In the genomic region with DNA sequence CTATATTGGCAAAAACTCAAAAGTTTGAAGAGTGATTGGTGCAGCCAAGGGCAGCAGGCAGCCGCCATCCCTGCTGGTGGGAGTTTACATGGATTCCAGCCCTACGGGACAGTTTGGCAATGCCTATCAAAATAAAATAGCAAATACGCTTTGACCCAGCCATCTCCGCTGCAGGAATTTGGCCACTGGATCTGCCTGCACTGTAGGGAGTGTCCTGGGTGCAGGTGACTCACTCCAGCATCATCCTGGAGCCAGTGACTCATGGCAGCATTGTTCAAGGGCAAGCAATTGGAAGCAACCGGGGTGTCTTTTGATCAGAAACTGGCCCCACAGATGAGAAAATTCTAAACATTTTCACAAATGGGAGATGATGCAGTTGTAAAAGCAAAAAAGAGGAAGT, we compare ENCODE assay signal across 10 cellular contexts. TPM values are rescaled to one million over a fixed set of nuclear protein-coding genes. Genes with fewer than 3 reads are reported as not detected.
DNase-seq lines count a peak whose midpoint lies in the region; ATAC-seq, FAIRE-seq and TF ChIP-seq lines count a peak whose summit lies in the region.
"Had no signal": no experiment of that assay in that cellular context is flagged by ENCODE, and none has a peak within 500 bp of the region (broad histone marks: within the 10 kb centered on the region; RNA-seq: fewer than 3 reads in every experiment).

No MANE protein-coding gene starts in this region.

- H3K27ac ChIP-seq in epithelial cell of prostate (peak overlapping the region; percentile 73), pancreas (peak overlapping the region in 1 of 4 donors; percentile 19), vagina (no peak overlapping the region)
- H3K27ac ChIP-seq: tibial nerve had no signal

- 28 to 40% methylated on average over 5 of the region's 5 CpGs for WGBS in pancreas, 2 donors

- TF ChIP-seq CTCF in pancreas (IDR thresholded peaks at IDR 0.05) = no peak
- no peak for TF ChIP-seq CTCF in vagina (IDR thresholded peaks at IDR 0.05)

- H3K36me3 ChIP-seq in pancreas (no peaks in the 10 kb centered on the region), vagina (no peaks in the 10 kb centered on the region)
- H3K36me3 ChIP-seq: tibial nerve had no signal

- TF ChIP-seq POLR2A in vagina (IDR thresholded peaks at IDR 0.05) = no peak

- in situ Hi-C loops in KBM-7 (cut with MboI; ENCODE audit: low pct_unique_long_range_greater_than_20kb, low sequenced_read_pairs) = no loop called here

- no peaks in the 10 kb centered on the region for H3K9me3 ChIP-seq in pancreas
- no peaks in the 10 kb centered on the region for H3K9me3 ChIP-seq in vagina
- H3K9me3 ChIP-seq: tibial nerve had no signal

- no peaks in the 10 kb centered on the region for H3K27me3 ChIP-seq in pancreas
- H3K27me3 ChIP-seq in vagina = no peaks in the 10 kb centered on the region
- H3K27me3 ChIP-seq: tibial nerve had no signal

- FAIRE-seq in pancreas (lab: Jason Lieb, UNC) = no peak

- peak; percentile 89 for DNase-seq in GM04503 (ENCODE audit: low read depth)
- DNase-seq in NCI-H69 (lab: John Stamatoyannopoulos, UW) = peak; percentile 12
- peak; percentile 74 for DNase-seq in epithelial cell of prostate (ENCODE audit: low read depth, low spot score)
- peak in 5 of 6 donors; percentile 15 to 73 (median 48) for DNase-seq in pancreas
- DNase-seq in vagina (ENCODE audit: extremely low spot score in 2 of 2) = no peak
- no peak for DNase-seq in KBM-7

- H3K4me1 ChIP-seq in pancreas (no peaks in the 10 kb centered on the region), vagina (no peaks in the 10 kb centered on the region)

- H3K4me3 ChIP-seq in pancreas (no peak overlapping the region), vagina (no peak overlapping the region)
- H3K4me3 ChIP-seq: tibial nerve had no signal

- ATAC-seq in pancreas (peak; percentile 86 to 96 (median 91)), GM18502 (IDR thresholded peaks at IDR 0.05; ENCODE audit: poor library complexity, unreplicated experiment) (no peak), HG02623 (IDR thresholded peaks at IDR 0.05; ENCODE audit: unreplicated experiment) (no peak)

- intact Hi-C loops in pancreas (cut with DNase I) (no loop called here), vagina (cut with DNase I) (no loop called here)

RNA-seq across cellular contexts. Expression of a gene that starts 24.6 kb away (rescaled TPM):
- total RNA-seq in pancreas = 1 to 10 TPM; 3.3 to 7.1 (median 4.5) TPM
- 1 to 10 TPM; 6.1 to 6.4 TPM for polyA plus RNA-seq in pancreas
- total RNA-seq in vagina = 4.9 TPM

RNA-seq across cellular contexts. Expression of a gene that starts 44.0 kb away (rescaled TPM):
- total RNA-seq in pancreas (not detected), vagina (not detected)
- polyA plus RNA-seq in pancreas = not detected
- total RNA-seq: tibial nerve had no signal
- polyA plus RNA-seq: neural cell had no signal

Comparison
In these comparisons a context has a peak if more than half of its experiments do, and no peak if none do; other contexts are left out.
1. DNase-seq: peak in GM04503 (single experiment), NCI-H69 (single experiment), epithelial cell of prostate (single experiment) and pancreas (5 of 6); none in vagina (0 of 2) and KBM-7 (single experiment).
2. ATAC-seq: peak in pancreas (4 of 4); none in GM18502 (single experiment) and HG02623 (single experiment).